Comparison of ENCODE assay signal across 30 cellular contexts in genomic region chr14:39276005-39276404, GRCh38. TPM values are rescaled to one million over a fixed set of nuclear protein-coding genes. Genes with fewer than 3 reads are reported as not detected.
A peak's percentile ranks its signal among the peaks of the same experiment; 100 is the strongest.
DNase-seq lines count a peak whose midpoint lies in the region; ATAC-seq and TF ChIP-seq lines count a peak whose summit lies in the region.
"Had no signal": no experiment of that assay in that cellular context is flagged by ENCODE, and none has a peak within 500 bp of the region (broad histone marks: within the 10 kb centered on the region; RNA-seq: fewer than 3 reads in every experiment).

No MANE protein-coding gene starts in this region.

- no peak for TF ChIP-seq CTCF in right lobe of liver (IDR thresholded peaks at IDR 0.05)

- peaks cover 50% of the 10 kb centered on the region for H3K4me1 Mint-ChIP-seq in activated naive CD8-positive, alpha-beta T cell (ENCODE audit: low read depth)
- H3K4me1 Mint-ChIP-seq in activated naive CD8-positive, alpha-beta T cell treated with anti-CD3 and anti-CD28 coated beads, Interleukin-2, amount 50 U/mL, for 24 hours, result peaks cover 52% of the 10 kb centered on the region
- peaks cover 36% of the 10 kb centered on the region for H3K4me1 Mint-ChIP-seq in T-helper 17 cell
- H3K4me1 Mint-ChIP-seq: neural crest cell had no signal

- no peaks in the 10 kb centered on the region for H3K9me3 ChIP-seq in T-helper 17 cell (ENCODE audit: control insufficient read depth, low read length, poor library complexity, severe bottlenecking)
- H3K9me3 ChIP-seq in right lobe of liver, result no peaks in the 10 kb centered on the region
- H3K9me3 ChIP-seq: lower lobe of right lung, mucosa of descending colon, pancreas, transverse colon had no signal

- no peaks in the 10 kb centered on the region for H3K27me3 ChIP-seq in right lobe of liver
- H3K27me3 ChIP-seq: BLaER1 treated with 17β-estradiol and CSF1 and Interleukin-3, amounts not matched to agents 10 nM and 100 nM; breast epithelium; pancreas; spleen; transverse colon had no signal

- peaks cover 0 to 22% (median 13%) of the 10 kb centered on the region in 4 donors for H3K36me3 ChIP-seq in right lobe of liver
- H3K36me3 ChIP-seq: breast epithelium, pancreas had no signal

- peak overlapping the region; percentile 78 for H3K27ac Mint-ChIP-seq in activated naive CD8-positive, alpha-beta T cell
- no peak overlapping the region for H3K27ac Mint-ChIP-seq in activated naive CD8-positive, alpha-beta T cell treated with anti-CD3 and anti-CD28 coated beads, Interleukin-2, amount 50 U/mL, for 24 hours
- peak overlapping the region; percentile 79 for H3K27ac Mint-ChIP-seq in T-helper 17 cell

- intact Hi-C loops in right lobe of liver (cut with DNase I), result loop anchor here in 1 of 2 donors (10.0 kb wide), 1 partner anchor 101 kb away; the partner anchor contains the start of genes PNN and TRAPPC6B

- peaks cover 0 to 16% (median 8%) of the 10 kb centered on the region in 4 donors for H3K4me1 ChIP-seq in right lobe of liver
- H3K4me1 ChIP-seq: BLaER1 treated with 17β-estradiol and CSF1 and Interleukin-3, amounts not matched to agents 10 nM and 100 nM; breast epithelium; lower lobe of right lung had no signal

- no peaks in the 10 kb centered on the region for H3K9me3 Mint-ChIP-seq in activated naive CD8-positive, alpha-beta T cell (ENCODE audit: low read depth)
- peaks cover 5% of the 10 kb centered on the region for H3K9me3 Mint-ChIP-seq in activated naive CD8-positive, alpha-beta T cell treated with anti-CD3 and anti-CD28 coated beads, Interleukin-2, amount 50 U/mL, for 24 hours

- WGBS in right lobe of liver (ENCODE audit: insufficient coverage, low coverage, low lambda C conversion rate, missing lambda C conversion rate), result 91% methylated on average over 1 of the region's 1 CpG

- no peak overlapping the region for H3K4me3 ChIP-seq in right lobe of liver
- H3K4me3 ChIP-seq: BLaER1 treated with 17β-estradiol and CSF1 and Interleukin-3, amounts not matched to agents 10 nM and 100 nM; breast epithelium; GM23248; lower lobe of right lung; mucosa of descending colon; pancreas; spleen; transverse colon had no signal

- no peak overlapping the region for H3K4me3 Mint-ChIP-seq in activated naive CD8-positive, alpha-beta T cell
- H3K4me3 Mint-ChIP-seq in activated naive CD8-positive, alpha-beta T cell treated with anti-CD3 and anti-CD28 coated beads, Interleukin-2, amount 50 U/mL, for 24 hours, result no peak overlapping the region
- H3K4me3 Mint-ChIP-seq in T-helper 17 cell, result no peak overlapping the region
- H3K4me3 Mint-ChIP-seq: neural crest cell had no signal

- no peak for ATAC-seq in activated naive CD8-positive, alpha-beta T cell treated with anti-CD3 and anti-CD28 coated beads, Interleukin-2, amount 50 U/mL, for 24 hours
- ATAC-seq in T-helper 17 cell (no peak), right lobe of liver (peak; percentile 28 to 80 (median 34)), GM21515 (IDR thresholded peaks at IDR 0.05; ENCODE audit: unreplicated experiment) (no peak)
- ATAC-seq: lower lobe of right lung, mucosa of descending colon, right cardiac atrium had no signal

- no peak for DNase-seq in activated naive CD8-positive, alpha-beta T cell treated with anti-CD3 and anti-CD28 coated beads, Interleukin-2, amount 50 U/mL, for 24 hours
- no peak for DNase-seq in T-helper 17 cell
- DNase-seq in right lobe of liver, result no peak
- DNase-seq in NCI-H226, result no peak
- DNase-seq in hypothalamus (lab: John Stamatoyannopoulos, UW), result no peak
- DNase-seq: activated CD4-positive, alpha-beta T cell treated with anti-CD3 and anti-CD28 coated beads, Interleukin-2, amount 50 U/mL, for 1 hour; activated CD8-positive, alpha-beta memory T cell treated with anti-CD3 and anti-CD28 coated beads, Interleukin-2, amount 50 U/mL, for 48 hours; activated gamma-delta T cell; amniotic stem cell; effector memory CD4-positive, alpha-beta T cell; EL; erythroblast; GM23248; head of caudate nucleus; Karpas-422; lower lobe of right lung; mucosa of descending colon; NCI-H1694; NCI-H2171; NCI-H510A treated with DMSO at 0.1 percent for 48 hours; pancreas; right cardiac atrium; SIG-M5; spleen; transverse colon had no signal

- H3K36me3 Mint-ChIP-seq in activated naive CD8-positive, alpha-beta T cell, result peaks cover 12% of the 10 kb centered on the region
- peaks cover 36% of the 10 kb centered on the region for H3K36me3 Mint-ChIP-seq in activated naive CD8-positive, alpha-beta T cell treated with anti-CD3 and anti-CD28 coated beads, Interleukin-2, amount 50 U/mL, for 24 hours (ENCODE audit: low read depth)
- H3K36me3 Mint-ChIP-seq in T-helper 17 cell (ENCODE audit: low read depth), result peaks cover 5% of the 10 kb centered on the region

- TF ChIP-seq POLR2A in right lobe of liver (IDR thresholded peaks at IDR 0.05), result no peak

- H3K27ac ChIP-seq in right lobe of liver, result peak overlapping the region in 2 of 3 donors; percentile 21 to 43
- H3K27ac ChIP-seq: BLaER1 treated with 17β-estradiol and CSF1 and Interleukin-3, amounts not matched to agents 10 nM and 100 nM; breast epithelium; GM23248; lower lobe of right lung; pancreas; spleen; transverse colon had no signal

- H3K27me3 Mint-ChIP-seq in activated naive CD8-positive, alpha-beta T cell, result no peaks in the 10 kb centered on the region
- H3K27me3 Mint-ChIP-seq in activated naive CD8-positive, alpha-beta T cell treated with anti-CD3 and anti-CD28 coated beads, Interleukin-2, amount 50 U/mL, for 24 hours, result no peaks in the 10 kb centered on the region
- H3K27me3 Mint-ChIP-seq in T-helper 17 cell, result no peaks in the 10 kb centered on the region

RNA-seq across cellular contexts. Expression of gene MIA2, which starts 42.3 kb away (rescaled TPM):
- total RNA-seq in T-helper 17 cell (10 to 100 TPM; 22.2 to 23.4 TPM), right lobe of liver (10 to 100 TPM; 58.7 to 90.8 (median 73.6) TPM)

Comparison
In these comparisons a context has a peak if more than half of its experiments do, and no peak if none do; other contexts are left out.
1. ATAC-seq: peak in right lobe of liver (4 of 4); none in activated naive CD8-positive, alpha-beta T cell treated with anti-CD3 and anti-CD28 coated beads, Interleukin-2, amount 50 U/mL, for 24 hours (single experiment), T-helper 17 cell (single experiment) and GM21515 (single experiment).